Comparison of ENCODE assay signal across 16 cellular contexts in the genomic region with DNA sequence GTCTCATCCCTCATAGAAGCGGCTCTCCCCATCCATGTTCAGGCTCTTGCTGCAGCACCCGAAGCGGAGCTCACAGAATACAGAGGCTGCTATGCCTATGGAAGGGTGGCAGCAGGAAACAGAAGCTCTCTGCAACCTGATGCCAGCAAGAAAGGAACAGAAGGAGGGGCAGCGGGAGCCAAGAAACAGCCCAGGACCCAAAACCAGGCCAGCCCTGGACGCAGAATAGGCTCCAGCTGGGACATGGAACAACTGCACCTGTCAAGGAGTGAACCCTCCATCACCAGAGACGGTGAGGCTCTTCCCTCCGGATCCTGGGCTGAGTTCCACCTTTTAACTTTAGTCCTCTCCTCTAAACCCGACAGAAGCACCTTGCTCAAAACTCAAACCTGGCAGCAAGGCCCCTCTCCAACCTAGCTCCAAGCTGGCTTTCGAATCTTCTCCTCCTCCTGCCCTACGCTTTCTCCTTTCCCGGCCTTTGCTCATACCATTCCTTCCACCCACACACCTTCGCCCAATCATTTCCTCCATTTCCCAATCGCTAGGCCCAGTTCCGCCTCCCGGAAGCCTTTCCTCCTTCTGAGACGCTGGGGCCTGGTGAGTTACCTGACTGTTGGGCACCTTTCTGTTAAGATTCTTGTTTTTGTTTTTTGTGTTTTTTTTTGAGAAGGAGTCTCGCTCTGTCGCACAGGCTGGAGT.
DNase-seq lines count a peak whose midpoint lies in the region; ATAC-seq, FAIRE-seq and TF ChIP-seq lines count a peak whose summit lies in the region.
"Had no signal": no experiment of that assay in that cellular context is flagged by ENCODE, and none has a peak within 500 bp of the region (broad histone marks: within the 10 kb centered on the region; RNA-seq: fewer than 3 reads in every experiment).

No MANE protein-coding gene starts in this region.

- H3K79me2 ChIP-seq in astrocyte (ENCODE audit: insufficient read depth, low read length) (no peaks in the 10 kb centered on the region), smooth muscle cell (ENCODE audit: low read depth) (no peaks in the 10 kb centered on the region)

- H3F3A ChIP-seq in smooth muscle cell (ENCODE audit: low read depth), result no peaks in the 10 kb centered on the region

- H3K27ac ChIP-seq in astrocyte (ENCODE audit: low read depth, low read length), result no peak overlapping the region
- no peak overlapping the region for H3K27ac ChIP-seq in smooth muscle cell (ENCODE audit: low read depth)
- H3K27ac ChIP-seq: brain microvascular endothelial cell, epithelial cell of prostate, upper lobe of right lung had no signal

- H3K9me3 ChIP-seq in ES-I3 (ENCODE audit: control insufficient read depth, insufficient read depth, low read length), result no peaks in the 10 kb centered on the region
- no peaks in the 10 kb centered on the region for H3K9me3 ChIP-seq in astrocyte (ENCODE audit: insufficient read depth, low read depth, low read length)
- H3K9me3 ChIP-seq in smooth muscle cell (replicated peaks; ENCODE audit: low read depth), result no peaks in the 10 kb centered on the region
- H3K9me3 ChIP-seq: A549, upper lobe of right lung had no signal

- no peaks in the 10 kb centered on the region for H3K36me3 Mint-ChIP-seq in astrocyte (ENCODE audit: low read depth, unreplicated experiment)
- H3K36me3 Mint-ChIP-seq in naive thymus-derived CD8-positive, alpha-beta T cell, result no peaks in the 10 kb centered on the region

- H2AFZ ChIP-seq in astrocyte (ENCODE audit: low read depth, low read length) (no peak overlapping the region), smooth muscle cell (ENCODE audit: low read depth) (no peak overlapping the region)

- no peaks in the 10 kb centered on the region for H3K4me1 Mint-ChIP-seq in astrocyte (ENCODE audit: low read depth, unreplicated experiment)
- peaks cover 6 to 9% (median 7%) of the 10 kb centered on the region in 4 donors for H3K4me1 Mint-ChIP-seq in naive thymus-derived CD8-positive, alpha-beta T cell

- no peak overlapping the region for H3K4me3 ChIP-seq in astrocyte (ENCODE audit: insufficient read depth, low read depth, low read length)
- no peak overlapping the region for H3K4me3 ChIP-seq in smooth muscle cell

- H3K9ac ChIP-seq in ES-I3 (ENCODE audit: low read depth, low read length) (peak overlapping the region; percentile 80; the same call in 1 of the 2 replicates), astrocyte (ENCODE audit: low read length) (no peak overlapping the region), smooth muscle cell (ENCODE audit: low read depth) (no peak overlapping the region)

- 0 out of 2 replicates have a peak, but pooled peaks cover 8% of the 10 kb centered on the region for H3K4me1 ChIP-seq in ES-I3 (ENCODE audit: insufficient read depth, low read length)
- no peaks in the 10 kb centered on the region for H3K4me1 ChIP-seq in astrocyte (ENCODE audit: insufficient read depth, low read length)
- no peaks in the 10 kb centered on the region for H3K4me1 ChIP-seq in smooth muscle cell (ENCODE audit: low read depth)
- H3K4me1 ChIP-seq: A549 had no signal

- no peak overlapping the region for H3K4me2 ChIP-seq in astrocyte (ENCODE audit: low read length)
- H3K4me2 ChIP-seq in smooth muscle cell, result no peak overlapping the region

- H3K9me3 Mint-ChIP-seq in astrocyte (ENCODE audit: unreplicated experiment), result no peaks in the 10 kb centered on the region
- peaks cover 0 to 3% (median 0%) of the 10 kb centered on the region in 9 donors for H3K9me3 Mint-ChIP-seq in naive thymus-derived CD8-positive, alpha-beta T cell

- no peak overlapping the region for H3K27ac Mint-ChIP-seq in astrocyte (ENCODE audit: unreplicated experiment)
- H3K27ac Mint-ChIP-seq in naive thymus-derived CD8-positive, alpha-beta T cell, result peak overlapping the region in 1 of 10 donors; percentile 4

- H4K20me1 ChIP-seq in astrocyte (ENCODE audit: insufficient read depth, low read length), result no peaks in the 10 kb centered on the region
- H4K20me1 ChIP-seq in smooth muscle cell (ENCODE audit: low read depth), result no peaks in the 10 kb centered on the region

- peak; percentile 36 to 62 for DNase-seq in NCI-H524 (lab: John Stamatoyannopoulos, UW)
- DNase-seq in NCI-H524 treated with DMSO at 0.1 percent for 48 hours (lab: John Stamatoyannopoulos, UW), result no peak
- no peak for DNase-seq in astrocyte (ENCODE audit: low read depth)
- no peak for DNase-seq in naive thymus-derived CD8-positive, alpha-beta T cell
- DNase-seq in left lobe of liver (ENCODE audit: low spot score), result no peak
- DNase-seq in NCI-H526 treated with DMSO at 0.1 percent for 48 hours (lab: John Stamatoyannopoulos, UW), result no peak
- DNase-seq in smooth muscle cell (lab: John Stamatoyannopoulos, UW; ENCODE audit: unreplicated experiment), result no peak
- DNase-seq: brain microvascular endothelial cell; COR-L47; NCI-H1092; NCI-H69; stimulated activated CD8-positive, alpha-beta memory T cell treated with anti-CD3 and anti-CD28 coated beads, Interleukin-4, amount 100 ng/mL, for 48 hours; upper lobe of right lung had no signal

- H3K27me3 ChIP-seq in astrocyte (ENCODE audit: insufficient read depth, low read length) (no peaks in the 10 kb centered on the region), smooth muscle cell (ENCODE audit: low read depth) (no peaks in the 10 kb centered on the region)
- H3K27me3 ChIP-seq: brain microvascular endothelial cell, upper lobe of right lung had no signal

- H3K36me3 ChIP-seq in ES-I3 (ENCODE audit: insufficient read depth, low read length) (no peaks in the 10 kb centered on the region), astrocyte (ENCODE audit: insufficient read depth, low read length) (no peaks in the 10 kb centered on the region), smooth muscle cell (ENCODE audit: low read depth) (no peaks in the 10 kb centered on the region)
- H3K36me3 ChIP-seq: brain microvascular endothelial cell, upper lobe of right lung had no signal

- FAIRE-seq in astrocyte (lab: Jason Lieb, UNC), result no peak
- FAIRE-seq: A549 had no signal

- 85% methylated on average over 18 of the region's 18 CpGs for WGBS in smooth muscle cell (ENCODE audit: low lambda C conversion rate)

- H3K4me3 Mint-ChIP-seq in astrocyte (ENCODE audit: unreplicated experiment), result peak overlapping the region; percentile 84
- peak overlapping the region in 6 of 10 donors; percentile 12 to 82 (median 50) for H3K4me3 Mint-ChIP-seq in naive thymus-derived CD8-positive, alpha-beta T cell

- TF ChIP-seq CTCF in astrocyte (IDR thresholded peaks at IDR 0.05; ENCODE audit: insufficient read depth, low read depth, low read length) (no peak), smooth muscle cell (IDR thresholded peaks at IDR 0.05; ENCODE audit: borderline replicate concordance, insufficient read depth, poor library complexity, severe bottlenecking) (no peak)

- POLR2A ChIA-PET in naive thymus-derived CD8-positive, alpha-beta T cell (lab: Charles Lee), result no interaction called here

- ATAC-seq in naive thymus-derived CD8-positive, alpha-beta T cell, result no peak
- no peak for ATAC-seq in left lobe of liver

- no peaks in the 10 kb centered on the region for H3K27me3 Mint-ChIP-seq in astrocyte (ENCODE audit: low read depth, unreplicated experiment)
- H3K27me3 Mint-ChIP-seq in naive thymus-derived CD8-positive, alpha-beta T cell, result peaks cover 8 to 46% (median 24%) of the 10 kb centered on the region in 5 donors

Comparison
In these comparisons a context has a peak if more than half of its experiments do, and no peak if none do; other contexts are left out.
1. DNase-seq: peak in NCI-H524 (2 of 2); none in NCI-H524 treated with DMSO at 0.1 percent for 48 hours (single experiment), astrocyte (single experiment), naive thymus-derived CD8-positive, alpha-beta T cell (0 of 10), left lobe of liver (single experiment), NCI-H526 treated with DMSO at 0.1 percent for 48 hours (single experiment) and smooth muscle cell (single experiment).